Comparison of ENCODE assay signal across 9 cellular contexts in the genomic region with DNA sequence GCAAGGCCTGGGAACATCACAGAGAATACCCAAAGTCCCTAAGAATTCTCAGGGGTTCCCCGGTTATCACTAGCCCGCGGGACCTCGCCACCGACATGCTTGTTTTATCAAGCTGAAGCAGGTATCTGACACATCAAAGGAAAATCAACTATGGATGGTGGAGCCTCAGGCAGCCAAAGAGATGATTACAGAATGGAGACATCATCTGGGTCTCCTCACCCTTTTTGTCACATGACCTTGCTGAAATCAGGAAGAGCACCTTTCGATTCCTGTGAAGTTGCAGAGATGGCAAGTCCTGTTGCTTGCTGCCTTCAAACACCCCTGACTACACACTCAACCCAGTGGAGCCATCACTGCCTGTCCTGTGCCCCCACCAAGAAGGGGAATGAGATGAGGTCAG.
"Had no signal": no experiment of that assay in that cellular context is flagged by ENCODE, and none has a peak within 500 bp of the region (broad histone marks: within the 10 kb centered on the region; RNA-seq: fewer than 3 reads in every experiment).

No MANE protein-coding gene starts in this region.

- H3K27ac ChIP-seq: ascending aorta, breast epithelium, hepatocyte, left lung had no signal

- H3K4me3 Mint-ChIP-seq: naive thymus-derived CD8-positive, alpha-beta T cell had no signal

- ATAC-seq: left lung; naive thymus-derived CD8-positive, alpha-beta T cell had no signal

- H3K36me3 ChIP-seq: ascending aorta, breast epithelium, left lung had no signal

- H3K36me3 Mint-ChIP-seq: naive thymus-derived CD8-positive, alpha-beta T cell had no signal

- H3K4me2 ChIP-seq: hepatocyte had no signal

- DNase-seq: activated naive CD4-positive, alpha-beta T cell; kidney; left lung; naive thymus-derived CD8-positive, alpha-beta T cell; stimulated activated CD4-positive, alpha-beta T cell treated with anti-CD3 and anti-CD28 coated beads, Interleukin-1b, Interleukin-23, amount 100 ng/mL, for 48 hours; T-helper 9 cell had no signal

- H3K4me3 ChIP-seq: ascending aorta, breast epithelium, hepatocyte, left lung had no signal

- H3K79me2 ChIP-seq: hepatocyte had no signal

- H3K4me1 ChIP-seq: ascending aorta, breast epithelium, left lung had no signal

- H2AFZ ChIP-seq: hepatocyte had no signal

- H3K27me3 ChIP-seq: ascending aorta, breast epithelium, hepatocyte, left lung had no signal

- H3K27me3 Mint-ChIP-seq: naive thymus-derived CD8-positive, alpha-beta T cell had no signal

- H3K9me3 Mint-ChIP-seq: naive thymus-derived CD8-positive, alpha-beta T cell had no signal

- FAIRE-seq: kidney had no signal

- H3K9me3 ChIP-seq: ascending aorta, breast epithelium, left lung had no signal
